ENCODE assay signal across 34 cellular contexts in the genomic region with DNA sequence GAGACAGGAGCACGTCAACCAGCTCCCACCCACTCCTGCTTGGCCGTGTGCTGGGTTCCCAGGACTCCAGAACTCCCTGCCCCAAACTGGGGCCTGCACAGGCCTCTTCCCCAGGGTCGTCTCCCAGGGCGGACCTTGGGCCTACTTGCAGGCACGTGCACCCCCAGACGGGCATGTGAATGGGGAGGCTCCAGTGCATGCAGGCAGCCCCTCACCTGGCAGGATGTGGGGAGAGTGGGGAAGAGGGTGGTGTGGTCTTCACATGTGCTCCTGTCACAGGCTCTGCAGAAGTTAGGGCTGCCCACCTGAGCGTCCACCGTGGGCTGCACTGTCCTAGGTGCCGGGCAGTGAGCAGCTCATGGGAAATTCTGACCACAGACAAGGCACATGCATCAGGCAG.
"Had no signal": no experiment of that assay in that cellular context is flagged by ENCODE, and none has a peak within 500 bp of the region (broad histone marks: within the 10 kb centered on the region; RNA-seq: fewer than 3 reads in every experiment).

No MANE protein-coding gene starts in this region.

- H3K4me3 Mint-ChIP-seq: activated CD4-positive, alpha-beta memory T cell treated with anti-CD3 and anti-CD28 coated beads for 36 hours; activated naive CD4-positive, alpha-beta T cell treated with anti-CD3 and anti-CD28 coated beads, Interleukin-2, amount 50 U/mL, for 24 hours; T-helper 1 cell treated with Interleukin-12 subunit alpha and Interleukin-12 subunit beta and Interleukin-4 antibody, amounts not matched to agents 30 μg/mL and 1 μg/mL, for 36 hours; T-helper 2 cell treated with Interferon-gamma antibody and Interleukin-4, amounts not matched to agents 5 μg/mL and 100 μg/mL, for 36 hours; WTC11 had no signal

- H3K27me3 ChIP-seq: brain microvascular endothelial cell, Peyer's patch, SJSA1 had no signal

- ATAC-seq: activated CD4-positive, CD25-positive, alpha-beta regulatory T cell treated with anti-CD3 and anti-CD28 coated beads, Interleukin-2, amount 50 U/mL, for 24 hours; PC-3; WTC11 had no signal

- H3K27me3 Mint-ChIP-seq: activated CD4-positive, alpha-beta memory T cell treated with anti-CD3 and anti-CD28 coated beads for 36 hours; activated naive CD4-positive, alpha-beta T cell treated with anti-CD3 and anti-CD28 coated beads, Interleukin-2, amount 50 U/mL, for 24 hours; IgD-negative memory B cell had no signal

- H3K9ac ChIP-seq: KMS-11, SK-N-SH had no signal

- H3K9me3 Mint-ChIP-seq: activated naive CD4-positive, alpha-beta T cell treated with anti-CD3 and anti-CD28 coated beads, Interleukin-2, amount 50 U/mL, for 24 hours had no signal

- H3K4me1 ChIP-seq: Peyer's patch had no signal

- H3K4me1 Mint-ChIP-seq: activated naive CD4-positive, alpha-beta T cell treated with anti-CD3 and anti-CD28 coated beads, Interleukin-2, amount 50 U/mL, for 24 hours; WTC11 had no signal

- H3K36me3 ChIP-seq: brain microvascular endothelial cell, Peyer's patch had no signal

- H3K27ac ChIP-seq: brain microvascular endothelial cell, KMS-11, Peyer's patch, SJSA1 had no signal

- DNase-seq: activated CD4-positive, alpha-beta memory T cell treated with anti-CD3 and anti-CD28 coated beads for 36 hours; activated CD4-positive, alpha-beta T cell treated with anti-CD3 and anti-CD28 coated beads for 4 hours; activated CD4-positive, alpha-beta T cell treated with anti-CD3 and anti-CD28 coated beads, Interleukin-2, amount 50 U/mL, for 1 hour; activated effector memory CD4-positive, alpha-beta T cell treated with anti-CD3 and anti-CD28 coated beads, Interleukin-2, amount 50 U/mL, for 16 hours; activated naive CD4-positive, alpha-beta T cell; activated T-cell treated with anti-CD3 and anti-CD28 coated beads, Interleukin-2, amount 50 U/mL, for 48 hours; amniotic stem cell; aorta; brain microvascular endothelial cell; central memory CD4-positive, alpha-beta T cell; NCI-H1092 treated with DMSO at 0.1 percent for 48 hours; NCI-H1417; NCI-H146; NCI-H187; NCI-H2029 treated with DMSO at 0.1 percent for 48 hours; NCI-H2107; NCI-H2171; NCI-H510A; NCI-H526; NCI-H748 treated with DMSO at 0.1 percent for 48 hours; NK-92 treated with Interleukin-12 subunit alpha and Interleukin-12 subunit beta, amount 100 ng/mL, for 24 hours; PC-3; Peyer's patch; RPMI8226; SHP77 treated with DMSO at 0.1 percent for 48 hours; SK-N-SH had no signal

- H3K27ac Mint-ChIP-seq: activated CD4-positive, alpha-beta memory T cell treated with anti-CD3 and anti-CD28 coated beads for 36 hours; activated naive CD4-positive, alpha-beta T cell treated with anti-CD3 and anti-CD28 coated beads, Interleukin-2, amount 50 U/mL, for 24 hours; IgD-negative memory B cell; T-helper 1 cell treated with Interleukin-12 subunit alpha and Interleukin-12 subunit beta and Interleukin-4 antibody, amounts not matched to agents 30 μg/mL and 1 μg/mL, for 36 hours; T-helper 2 cell treated with Interferon-gamma antibody and Interleukin-4, amounts not matched to agents 5 μg/mL and 100 μg/mL, for 36 hours; WTC11 had no signal

- H3K9me3 ChIP-seq: SK-N-SH had no signal

- H3K4me3 ChIP-seq: Peyer's patch, SJSA1 had no signal
